1 cellular context compared by ENCODE assay signal in the genomic region with DNA sequence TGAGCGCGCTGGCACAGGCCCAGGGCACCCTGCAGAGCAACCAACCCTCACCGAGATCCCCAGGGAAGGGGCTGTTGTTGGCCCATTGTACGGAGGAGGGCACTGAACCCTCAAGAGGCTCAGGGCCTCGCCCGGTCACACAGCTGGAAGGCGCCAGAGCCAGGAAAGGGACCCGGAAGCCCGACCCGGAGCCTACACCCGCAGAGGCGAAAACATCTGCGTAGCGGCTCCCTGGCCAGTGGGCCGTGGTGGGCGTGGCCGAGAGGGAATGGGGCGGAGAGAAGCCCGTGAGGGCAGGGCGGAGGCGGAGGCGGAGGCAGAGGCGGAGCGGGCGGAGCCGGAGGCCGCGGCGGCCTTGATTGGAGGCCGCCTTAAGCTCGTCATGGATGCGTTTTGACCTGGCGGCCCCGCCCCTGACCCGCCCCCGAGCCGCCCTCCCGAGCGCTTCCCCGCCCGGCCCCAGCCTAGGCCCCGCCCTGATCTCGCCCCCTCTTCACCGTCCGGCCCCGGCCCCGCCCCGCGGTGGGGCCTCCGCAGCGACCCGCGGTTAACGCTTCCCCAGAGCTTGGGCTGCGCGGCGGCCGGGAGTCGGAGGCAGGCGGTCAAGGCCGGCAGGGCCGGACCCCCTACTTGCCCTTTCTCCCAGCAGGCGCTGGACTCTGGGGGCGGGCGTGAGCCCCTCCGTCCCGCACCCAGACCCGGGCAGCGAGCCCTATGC.
A peak's percentile ranks its signal among the peaks of the same experiment; 100 is the strongest.
TF ChIP-seq lines count a peak whose summit lies in the region.

No MANE protein-coding gene starts in this region.

TF ChIP-seq in K562, 482 proteins besides CTCF, POLR2A, EP300 and RAD21 (continued from another document and continues in another):
- TF ChIP-seq, protein P1, sequence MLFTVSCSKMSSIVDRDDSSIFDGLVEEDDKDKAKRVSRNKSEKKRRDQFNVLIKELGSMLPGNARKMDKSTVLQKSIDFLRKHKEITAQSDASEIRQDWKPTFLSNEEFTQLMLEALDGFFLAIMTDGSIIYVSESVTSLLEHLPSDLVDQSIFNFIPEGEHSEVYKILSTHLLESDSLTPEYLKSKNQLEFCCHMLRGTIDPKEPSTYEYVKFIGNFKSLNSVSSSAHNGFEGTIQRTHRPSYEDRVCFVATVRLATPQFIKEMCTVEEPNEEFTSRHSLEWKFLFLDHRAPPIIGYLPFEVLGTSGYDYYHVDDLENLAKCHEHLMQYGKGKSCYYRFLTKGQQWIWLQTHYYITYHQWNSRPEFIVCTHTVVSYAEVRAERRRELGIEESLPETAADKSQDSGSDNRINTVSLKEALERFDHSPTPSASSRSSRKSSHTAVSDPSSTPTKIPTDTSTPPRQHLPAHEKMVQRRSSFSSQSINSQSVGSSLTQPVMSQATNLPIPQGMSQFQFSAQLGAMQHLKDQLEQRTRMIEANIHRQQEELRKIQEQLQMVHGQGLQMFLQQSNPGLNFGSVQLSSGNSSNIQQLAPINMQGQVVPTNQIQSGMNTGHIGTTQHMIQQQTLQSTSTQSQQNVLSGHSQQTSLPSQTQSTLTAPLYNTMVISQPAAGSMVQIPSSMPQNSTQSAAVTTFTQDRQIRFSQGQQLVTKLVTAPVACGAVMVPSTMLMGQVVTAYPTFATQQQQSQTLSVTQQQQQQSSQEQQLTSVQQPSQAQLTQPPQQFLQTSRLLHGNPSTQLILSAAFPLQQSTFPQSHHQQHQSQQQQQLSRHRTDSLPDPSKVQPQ (CRISPR knock-in tag; IDR thresholded peaks at IDR 0.05; ENCODE audit: borderline replicate concordance), result no peak
- TF ChIP-seq, protein P2, sequence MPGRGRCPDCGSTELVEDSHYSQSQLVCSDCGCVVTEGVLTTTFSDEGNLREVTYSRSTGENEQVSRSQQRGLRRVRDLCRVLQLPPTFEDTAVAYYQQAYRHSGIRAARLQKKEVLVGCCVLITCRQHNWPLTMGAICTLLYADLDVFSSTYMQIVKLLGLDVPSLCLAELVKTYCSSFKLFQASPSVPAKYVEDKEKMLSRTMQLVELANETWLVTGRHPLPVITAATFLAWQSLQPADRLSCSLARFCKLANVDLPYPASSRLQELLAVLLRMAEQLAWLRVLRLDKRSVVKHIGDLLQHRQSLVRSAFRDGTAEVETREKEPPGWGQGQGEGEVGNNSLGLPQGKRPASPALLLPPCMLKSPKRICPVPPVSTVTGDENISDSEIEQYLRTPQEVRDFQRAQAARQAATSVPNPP (IDR thresholded peaks at IDR 0.05; ENCODE audit: borderline replicate concordance, insufficient read depth, insufficient read length), result no peak
- TF ChIP-seq BCL6 (CRISPR knock-in tag; IDR thresholded peaks at IDR 0.05) (no peak), ILK (tag; IDR thresholded peaks at IDR 0.05; ENCODE audit: borderline replicate concordance, low read depth) (no peak), ZNF324 (CRISPR knock-in tag; IDR thresholded peaks at IDR 0.05) (no peak), BDP1 (IDR thresholded peaks at IDR 0.05; ENCODE audit: insufficient read depth, insufficient read length) (no peak), ZNF57 (CRISPR knock-in tag; IDR thresholded peaks at IDR 0.05) (no peak), ZNF408 (CRISPR knock-in tag; IDR thresholded peaks at IDR 0.05; ENCODE audit: low read depth) (no peak), ETV5 (CRISPR knock-in tag; IDR thresholded peaks at IDR 0.05; ENCODE audit: low read depth) (no peak), CBX2 (IDR thresholded peaks at IDR 0.05; ENCODE audit: insufficient read depth, low read length, poor library complexity, severe bottlenecking) (no peak), HNRNPK (IDR thresholded peaks at IDR 0.05; ENCODE audit: low read depth, low read length, poor library complexity, severe bottlenecking) (no peak), DIDO1 (tag; IDR thresholded peaks at IDR 0.05; ENCODE audit: low read depth) (no peak), CREB1 (IDR thresholded peaks at IDR 0.05) (peak; percentile 62), CREB1 (CRISPR knock-in tag; IDR thresholded peaks at IDR 0.05) (no peak), ATF1 (CRISPR knock-in tag; IDR thresholded peaks at IDR 0.05) (no peak), ATF1 (tag; IDR thresholded peaks at IDR 0.05) (peak; percentile 47), ZNF445 (CRISPR knock-in tag; IDR thresholded peaks at IDR 0.05; ENCODE audit: low read depth) (no peak), KLF6 (CRISPR knock-in tag; IDR thresholded peaks at IDR 0.05; ENCODE audit: borderline replicate concordance) (0 out of 2 replicates have a peak, but pooled peaks have one; percentile 45), SMAD3 (CRISPR knock-in tag; conservative IDR thresholded peaks at IDR 0.05) (no peak), TAF15 (IDR thresholded peaks at IDR 0.05; ENCODE audit: low read depth, low read length) (no peak), ATF7 (IDR thresholded peaks at IDR 0.05) (no peak), ZNF165 (CRISPR knock-in tag; IDR thresholded peaks at IDR 0.05; ENCODE audit: borderline replicate concordance) (no peak), RCOR1 (IDR thresholded peaks at IDR 0.05; ENCODE audit: borderline replicate concordance in 1 of 2, low read depth in 2 of 2, low read length in 2 of 2) (peak in 1 of 2 experiments; percentile 7; a peak in 1 of 4 replicates), PPARD (CRISPR knock-in tag; IDR thresholded peaks at IDR 0.05) (no peak), MYBL2 (IDR thresholded peaks at IDR 0.05; ENCODE audit: low read depth) (no peak), MYBL2 (CRISPR knock-in tag; IDR thresholded peaks at IDR 0.05; ENCODE audit: borderline replicate concordance) (no peak)
- TF ChIP-seq, protein P3, sequence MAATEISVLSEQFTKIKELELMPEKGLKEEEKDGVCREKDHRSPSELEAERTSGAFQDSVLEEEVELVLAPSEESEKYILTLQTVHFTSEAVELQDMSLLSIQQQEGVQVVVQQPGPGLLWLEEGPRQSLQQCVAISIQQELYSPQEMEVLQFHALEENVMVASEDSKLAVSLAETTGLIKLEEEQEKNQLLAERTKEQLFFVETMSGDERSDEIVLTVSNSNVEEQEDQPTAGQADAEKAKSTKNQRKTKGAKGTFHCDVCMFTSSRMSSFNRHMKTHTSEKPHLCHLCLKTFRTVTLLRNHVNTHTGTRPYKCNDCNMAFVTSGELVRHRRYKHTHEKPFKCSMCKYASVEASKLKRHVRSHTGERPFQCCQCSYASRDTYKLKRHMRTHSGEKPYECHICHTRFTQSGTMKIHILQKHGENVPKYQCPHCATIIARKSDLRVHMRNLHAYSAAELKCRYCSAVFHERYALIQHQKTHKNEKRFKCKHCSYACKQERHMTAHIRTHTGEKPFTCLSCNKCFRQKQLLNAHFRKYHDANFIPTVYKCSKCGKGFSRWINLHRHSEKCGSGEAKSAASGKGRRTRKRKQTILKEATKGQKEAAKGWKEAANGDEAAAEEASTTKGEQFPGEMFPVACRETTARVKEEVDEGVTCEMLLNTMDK (IDR thresholded peaks at IDR 0.05; ENCODE audit: borderline replicate concordance, insufficient read depth, low read depth, low read length, poor library complexity, severe bottlenecking), result no peak
- TF ChIP-seq, protein P4, sequence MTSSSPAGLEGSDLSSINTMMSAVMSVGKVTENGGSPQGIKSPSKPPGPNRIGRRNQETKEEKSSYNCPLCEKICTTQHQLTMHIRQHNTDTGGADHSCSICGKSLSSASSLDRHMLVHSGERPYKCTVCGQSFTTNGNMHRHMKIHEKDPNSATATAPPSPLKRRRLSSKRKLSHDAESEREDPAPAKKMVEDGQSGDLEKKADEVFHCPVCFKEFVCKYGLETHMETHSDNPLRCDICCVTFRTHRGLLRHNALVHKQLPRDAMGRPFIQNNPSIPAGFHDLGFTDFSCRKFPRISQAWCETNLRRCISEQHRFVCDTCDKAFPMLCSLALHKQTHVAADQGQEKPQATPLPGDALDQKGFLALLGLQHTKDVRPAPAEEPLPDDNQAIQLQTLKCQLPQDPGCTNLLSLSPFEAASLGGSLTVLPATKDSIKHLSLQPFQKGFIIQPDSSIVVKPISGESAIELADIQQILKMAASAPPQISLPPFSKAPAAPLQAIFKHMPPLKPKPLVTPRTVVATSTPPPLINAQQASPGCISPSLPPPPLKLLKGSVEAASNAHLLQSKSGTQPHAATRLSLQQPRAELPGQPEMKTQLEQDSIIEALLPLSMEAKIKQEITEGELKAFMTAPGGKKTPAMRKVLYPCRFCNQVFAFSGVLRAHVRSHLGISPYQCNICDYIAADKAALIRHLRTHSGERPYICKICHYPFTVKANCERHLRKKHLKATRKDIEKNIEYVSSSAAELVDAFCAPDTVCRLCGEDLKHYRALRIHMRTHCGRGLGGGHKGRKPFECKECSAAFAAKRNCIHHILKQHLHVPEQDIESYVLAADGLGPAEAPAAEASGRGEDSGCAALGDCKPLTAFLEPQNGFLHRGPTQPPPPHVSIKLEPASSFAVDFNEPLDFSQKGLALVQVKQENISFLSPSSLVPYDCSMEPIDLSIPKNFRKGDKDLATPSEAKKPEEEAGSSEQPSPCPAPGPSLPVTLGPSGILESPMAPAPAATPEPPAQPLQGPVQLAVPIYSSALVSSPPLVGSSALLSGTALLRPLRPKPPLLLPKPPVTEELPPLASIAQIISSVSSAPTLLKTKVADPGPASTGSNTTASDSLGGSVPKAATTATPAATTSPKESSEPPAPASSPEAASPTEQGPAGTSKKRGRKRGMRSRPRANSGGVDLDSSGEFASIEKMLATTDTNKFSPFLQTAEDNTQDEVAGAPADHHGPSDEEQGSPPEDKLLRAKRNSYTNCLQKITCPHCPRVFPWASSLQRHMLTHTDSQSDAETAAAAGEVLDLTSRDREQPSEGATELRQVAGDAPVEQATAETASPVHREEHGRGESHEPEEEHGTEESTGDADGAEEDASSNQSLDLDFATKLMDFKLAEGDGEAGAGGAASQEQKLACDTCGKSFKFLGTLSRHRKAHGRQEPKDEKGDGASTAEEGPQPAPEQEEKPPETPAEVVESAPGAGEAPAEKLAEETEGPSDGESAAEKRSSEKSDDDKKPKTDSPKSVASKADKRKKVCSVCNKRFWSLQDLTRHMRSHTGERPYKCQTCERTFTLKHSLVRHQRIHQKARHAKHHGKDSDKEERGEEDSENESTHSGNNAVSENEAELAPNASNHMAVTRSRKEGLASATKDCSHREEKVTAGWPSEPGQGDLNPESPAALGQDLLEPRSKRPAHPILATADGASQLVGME (CRISPR knock-in tag; IDR thresholded peaks at IDR 0.05), result no peak
- TF ChIP-seq, protein P5, sequence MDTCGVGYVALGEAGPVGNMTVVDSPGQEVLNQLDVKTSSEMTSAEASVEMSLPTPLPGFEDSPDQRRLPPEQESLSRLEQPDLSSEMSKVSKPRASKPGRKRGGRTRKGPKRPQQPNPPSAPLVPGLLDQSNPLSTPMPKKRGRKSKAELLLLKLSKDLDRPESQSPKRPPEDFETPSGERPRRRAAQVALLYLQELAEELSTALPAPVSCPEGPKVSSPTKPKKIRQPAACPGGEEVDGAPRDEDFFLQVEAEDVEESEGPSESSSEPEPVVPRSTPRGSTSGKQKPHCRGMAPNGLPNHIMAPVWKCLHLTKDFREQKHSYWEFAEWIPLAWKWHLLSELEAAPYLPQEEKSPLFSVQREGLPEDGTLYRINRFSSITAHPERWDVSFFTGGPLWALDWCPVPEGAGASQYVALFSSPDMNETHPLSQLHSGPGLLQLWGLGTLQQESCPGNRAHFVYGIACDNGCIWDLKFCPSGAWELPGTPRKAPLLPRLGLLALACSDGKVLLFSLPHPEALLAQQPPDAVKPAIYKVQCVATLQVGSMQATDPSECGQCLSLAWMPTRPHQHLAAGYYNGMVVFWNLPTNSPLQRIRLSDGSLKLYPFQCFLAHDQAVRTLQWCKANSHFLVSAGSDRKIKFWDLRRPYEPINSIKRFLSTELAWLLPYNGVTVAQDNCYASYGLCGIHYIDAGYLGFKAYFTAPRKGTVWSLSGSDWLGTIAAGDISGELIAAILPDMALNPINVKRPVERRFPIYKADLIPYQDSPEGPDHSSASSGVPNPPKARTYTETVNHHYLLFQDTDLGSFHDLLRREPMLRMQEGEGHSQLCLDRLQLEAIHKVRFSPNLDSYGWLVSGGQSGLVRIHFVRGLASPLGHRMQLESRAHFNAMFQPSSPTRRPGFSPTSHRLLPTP (IDR thresholded peaks at IDR 0.05; ENCODE audit: borderline replicate concordance, extremely low read depth, insufficient read length), result no peak
- TF ChIP-seq, protein P6, sequence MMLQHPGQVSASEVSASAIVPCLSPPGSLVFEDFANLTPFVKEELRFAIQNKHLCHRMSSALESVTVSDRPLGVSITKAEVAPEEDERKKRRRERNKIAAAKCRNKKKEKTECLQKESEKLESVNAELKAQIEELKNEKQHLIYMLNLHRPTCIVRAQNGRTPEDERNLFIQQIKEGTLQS (IDR thresholded peaks at IDR 0.05), result no peak
- TF ChIP-seq, protein P6 (CRISPR knock-in tag; conservative IDR thresholded peaks at IDR 0.05), result no peak
- TF ChIP-seq, protein P7, sequence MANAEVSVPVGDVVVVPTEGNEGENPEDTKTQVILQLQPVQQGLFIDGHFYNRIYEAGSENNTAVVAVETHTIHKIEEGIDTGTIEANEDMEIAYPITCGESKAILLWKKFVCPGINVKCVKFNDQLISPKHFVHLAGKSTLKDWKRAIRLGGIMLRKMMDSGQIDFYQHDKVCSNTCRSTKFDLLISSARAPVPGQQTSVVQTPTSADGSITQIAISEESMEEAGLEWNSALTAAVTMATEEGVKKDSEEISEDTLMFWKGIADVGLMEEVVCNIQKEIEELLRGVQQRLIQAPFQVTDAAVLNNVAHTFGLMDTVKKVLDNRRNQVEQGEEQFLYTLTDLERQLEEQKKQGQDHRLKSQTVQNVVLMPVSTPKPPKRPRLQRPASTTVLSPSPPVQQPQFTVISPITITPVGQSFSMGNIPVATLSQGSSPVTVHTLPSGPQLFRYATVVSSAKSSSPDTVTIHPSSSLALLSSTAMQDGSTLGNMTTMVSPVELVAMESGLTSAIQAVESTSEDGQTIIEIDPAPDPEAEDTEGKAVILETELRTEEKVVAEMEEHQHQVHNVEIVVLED (CRISPR knock-in tag; IDR thresholded peaks at IDR 0.05), result 0 out of 2 replicates have a peak, but pooled peaks have one; percentile 21
- TF ChIP-seq, protein P8, sequence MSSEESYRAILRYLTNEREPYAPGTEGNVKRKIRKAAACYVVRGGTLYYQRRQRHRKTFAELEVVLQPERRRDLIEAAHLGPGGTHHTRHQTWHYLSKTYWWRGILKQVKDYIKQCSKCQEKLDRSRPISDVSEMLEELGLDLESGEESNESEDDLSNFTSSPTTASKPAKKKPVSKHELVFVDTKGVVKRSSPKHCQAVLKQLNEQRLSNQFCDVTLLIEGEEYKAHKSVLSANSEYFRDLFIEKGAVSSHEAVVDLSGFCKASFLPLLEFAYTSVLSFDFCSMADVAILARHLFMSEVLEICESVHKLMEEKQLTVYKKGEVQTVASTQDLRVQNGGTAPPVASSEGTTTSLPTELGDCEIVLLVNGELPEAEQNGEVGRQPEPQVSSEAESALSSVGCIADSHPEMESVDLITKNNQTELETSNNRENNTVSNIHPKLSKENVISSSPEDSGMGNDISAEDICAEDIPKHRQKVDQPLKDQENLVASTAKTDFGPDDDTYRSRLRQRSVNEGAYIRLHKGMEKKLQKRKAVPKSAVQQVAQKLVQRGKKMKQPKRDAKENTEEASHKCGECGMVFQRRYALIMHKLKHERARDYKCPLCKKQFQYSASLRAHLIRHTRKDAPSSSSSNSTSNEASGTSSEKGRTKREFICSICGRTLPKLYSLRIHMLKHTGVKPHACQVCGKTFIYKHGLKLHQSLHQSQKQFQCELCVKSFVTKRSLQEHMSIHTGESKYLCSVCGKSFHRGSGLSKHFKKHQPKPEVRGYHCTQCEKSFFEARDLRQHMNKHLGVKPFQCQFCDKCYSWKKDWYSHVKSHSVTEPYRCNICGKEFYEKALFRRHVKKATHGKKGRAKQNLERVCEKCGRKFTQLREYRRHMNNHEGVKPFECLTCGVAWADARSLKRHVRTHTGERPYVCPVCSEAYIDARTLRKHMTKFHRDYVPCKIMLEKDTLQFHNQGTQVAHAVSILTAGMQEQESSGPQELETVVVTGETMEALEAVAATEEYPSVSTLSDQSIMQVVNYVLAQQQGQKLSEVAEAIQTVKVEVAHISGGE (CRISPR knock-in tag; IDR thresholded peaks at IDR 0.05), result peak in 2 of 3 experiments; percentile 11 to 69; a peak in 2 of 6 replicates
